ENCODE assay signal across 20 cellular contexts in the genomic region with DNA sequence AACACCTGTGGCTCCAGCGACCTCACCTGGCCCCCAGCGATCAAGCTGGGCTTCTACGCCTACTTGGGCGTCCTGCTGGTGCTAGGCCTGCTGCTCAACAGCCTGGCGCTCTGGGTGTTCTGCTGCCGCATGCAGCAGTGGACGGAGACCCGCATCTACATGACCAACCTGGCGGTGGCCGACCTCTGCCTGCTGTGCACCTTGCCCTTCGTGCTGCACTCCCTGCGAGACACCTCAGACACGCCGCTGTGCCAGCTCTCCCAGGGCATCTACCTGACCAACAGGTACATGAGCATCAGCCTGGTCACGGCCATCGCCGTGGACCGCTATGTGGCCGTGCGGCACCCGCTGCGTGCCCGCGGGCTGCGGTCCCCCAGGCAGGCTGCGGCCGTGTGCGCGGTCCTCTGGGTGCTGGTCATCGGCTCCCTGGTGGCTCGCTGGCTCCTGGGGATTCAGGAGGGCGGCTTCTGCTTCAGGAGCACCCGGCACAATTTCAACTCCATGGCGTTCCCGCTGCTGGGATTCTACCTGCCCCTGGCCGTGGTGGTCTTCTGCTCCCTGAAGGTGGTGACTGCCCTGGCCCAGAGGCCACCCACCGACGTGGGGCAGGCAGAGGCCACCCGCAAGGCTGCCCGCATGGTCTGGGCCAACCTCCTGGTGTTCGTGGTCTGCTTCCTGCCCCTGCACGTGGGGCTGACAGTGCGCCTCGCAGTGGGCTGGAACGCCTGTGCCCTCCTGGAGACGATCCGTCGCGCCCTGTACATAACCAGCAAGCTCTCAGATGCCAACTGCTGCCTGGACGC. TPM values are rescaled to one million over a fixed set of nuclear protein-coding genes. Genes with fewer than 3 reads are reported as not detected.
DNase-seq lines count a peak whose midpoint lies in the region; ATAC-seq, FAIRE-seq and TF ChIP-seq lines count a peak whose summit lies in the region.
"Had no signal": no experiment of that assay in that cellular context is flagged by ENCODE, and none has a peak within 500 bp of the region (broad histone marks: within the 10 kb centered on the region; RNA-seq: fewer than 3 reads in every experiment).

No MANE protein-coding gene starts in this region.

- FAIRE-seq in astrocyte (lab: Jason Lieb, UNC) = no peak
- FAIRE-seq: frontal cortex had no signal

- no peak overlapping the region for H2AFZ ChIP-seq in astrocyte (ENCODE audit: low read depth, low read length)

- H3K36me3 ChIP-seq in astrocyte (ENCODE audit: insufficient read depth, low read length) (no peaks in the 10 kb centered on the region), lower lobe of right lung (no peaks in the 10 kb centered on the region), transverse colon (peaks cover 0 to 12% (median 0%) of the 10 kb centered on the region in 4 donors), MG63 (no peaks in the 10 kb centered on the region)
- H3K36me3 ChIP-seq: vagina had no signal

- 94 to 98% methylated on average over 6 to 44 of the region's 50 CpGs for WGBS in transverse colon (ENCODE audit: low coverage in 1 of 2), 2 donors

- H3K4me1 ChIP-seq in astrocyte (ENCODE audit: insufficient read depth, low read length) (peaks cover 3% of the 10 kb centered on the region), lower lobe of right lung (peaks cover 10% of the 10 kb centered on the region), transverse colon (no peaks in the 10 kb centered on the region)

- peaks cover 11% of the 10 kb centered on the region for H3K9me3 Mint-ChIP-seq in activated T-cell treated with anti-CD3 and anti-CD28 coated beads, Interleukin-2, amount 50 U/mL, for 4 hours
- peaks cover 22% of the 10 kb centered on the region for H3K9me3 Mint-ChIP-seq in astrocyte (ENCODE audit: unreplicated experiment)
- H3K9me3 Mint-ChIP-seq in stimulated activated effector memory CD8-positive, alpha-beta T cell treated with anti-CD3 and anti-CD28 coated beads, Interleukin-12 subunit alpha, Interleukin-12 subunit beta, amount 100 ng/mL, for 72 hours = peaks cover 4% of the 10 kb centered on the region

- H3K4me3 ChIP-seq in astrocyte (ENCODE audit: insufficient read depth, low read depth, low read length) (no peak overlapping the region), lower lobe of right lung (no peak overlapping the region), transverse colon (no peak overlapping the region), MG63 (no peak overlapping the region)
- H3K4me3 ChIP-seq: stomach, vagina had no signal

- ATAC-seq in activated T-cell treated with anti-CD3 and anti-CD28 coated beads, Interleukin-2, amount 50 U/mL, for 4 hours = no peak
- ATAC-seq in lower lobe of right lung = no peak
- no peak for ATAC-seq in GM19397 (IDR thresholded peaks at IDR 0.05; ENCODE audit: unreplicated experiment)
- no peak for ATAC-seq in stimulated activated effector memory CD8-positive, alpha-beta T cell treated with anti-CD3 and anti-CD28 coated beads, Interleukin-12 subunit alpha, Interleukin-12 subunit beta, amount 100 ng/mL, for 72 hours
- ATAC-seq: activated T-cell treated with anti-CD3 and anti-CD28 coated beads, Interleukin-2, amount 50 U/mL, for 72 hours; T-cell had no signal

- no peaks in the 10 kb centered on the region for H3K27me3 ChIP-seq in astrocyte (ENCODE audit: insufficient read depth, low read length)
- no peaks in the 10 kb centered on the region for H3K27me3 ChIP-seq in lower lobe of right lung (ENCODE audit: low read depth)
- no peaks in the 10 kb centered on the region for H3K27me3 ChIP-seq in transverse colon
- H3K27me3 ChIP-seq in MG63 = no peaks in the 10 kb centered on the region
- H3K27me3 ChIP-seq: vagina had no signal

- H3K27me3 Mint-ChIP-seq in activated T-cell treated with anti-CD3 and anti-CD28 coated beads, Interleukin-2, amount 50 U/mL, for 4 hours (ENCODE audit: low read depth) = no peaks in the 10 kb centered on the region
- peaks cover 25% of the 10 kb centered on the region for H3K27me3 Mint-ChIP-seq in astrocyte (ENCODE audit: low read depth, unreplicated experiment)
- H3K27me3 Mint-ChIP-seq: T-cell had no signal

- H3K4me2 ChIP-seq in astrocyte (ENCODE audit: low read length) = no peak overlapping the region

- H3K27ac Mint-ChIP-seq in astrocyte (ENCODE audit: unreplicated experiment) = peak overlapping the region; percentile 26
- H3K27ac Mint-ChIP-seq in stimulated activated effector memory CD8-positive, alpha-beta T cell treated with anti-CD3 and anti-CD28 coated beads, Interleukin-12 subunit alpha, Interleukin-12 subunit beta, amount 100 ng/mL, for 72 hours = no peak overlapping the region
- H3K27ac Mint-ChIP-seq: activated T-cell treated with anti-CD3 and anti-CD28 coated beads, Interleukin-2, amount 50 U/mL, for 72 hours; T-cell had no signal

- peaks cover 19% of the 10 kb centered on the region for H3K4me1 Mint-ChIP-seq in activated T-cell treated with anti-CD3 and anti-CD28 coated beads, Interleukin-2, amount 50 U/mL, for 4 hours (ENCODE audit: low read depth)
- H3K4me1 Mint-ChIP-seq in astrocyte (ENCODE audit: low read depth, unreplicated experiment) = no peaks in the 10 kb centered on the region
- H3K4me1 Mint-ChIP-seq in stimulated activated effector memory CD8-positive, alpha-beta T cell treated with anti-CD3 and anti-CD28 coated beads, Interleukin-12 subunit alpha, Interleukin-12 subunit beta, amount 100 ng/mL, for 72 hours = peaks cover 15% of the 10 kb centered on the region

- no peak overlapping the region for H3K4me3 Mint-ChIP-seq in activated T-cell treated with anti-CD3 and anti-CD28 coated beads, Interleukin-2, amount 50 U/mL, for 4 hours
- H3K4me3 Mint-ChIP-seq in astrocyte (ENCODE audit: unreplicated experiment) = no peak overlapping the region
- H3K4me3 Mint-ChIP-seq in stimulated activated effector memory CD8-positive, alpha-beta T cell treated with anti-CD3 and anti-CD28 coated beads, Interleukin-12 subunit alpha, Interleukin-12 subunit beta, amount 100 ng/mL, for 72 hours = no peak overlapping the region
- H3K4me3 Mint-ChIP-seq: activated T-cell treated with anti-CD3 and anti-CD28 coated beads, Interleukin-2, amount 50 U/mL, for 72 hours; T-cell had no signal

- H3K79me2 ChIP-seq in astrocyte (ENCODE audit: insufficient read depth, low read length) = no peaks in the 10 kb centered on the region

- peak; percentile 13 for DNase-seq in activated T-cell treated with anti-CD3 and anti-CD28 coated beads, Interleukin-2, amount 50 U/mL, for 1 hour
- DNase-seq in activated T-cell treated with anti-CD3 and anti-CD28 coated beads, Interleukin-2, amount 50 U/mL, for 4 hours = no peak
- DNase-seq in astrocyte (ENCODE audit: low read depth) (no peak), lower lobe of right lung (peak; percentile 43), transverse colon (peak; percentile 6), MG63 (no peak)
- DNase-seq in stimulated activated effector memory CD8-positive, alpha-beta T cell treated with anti-CD3 and anti-CD28 coated beads, Interleukin-12 subunit alpha, Interleukin-12 subunit beta, amount 100 ng/mL, for 72 hours (ENCODE audit: low spot score in 2 of 2) = no peak
- DNase-seq: activated CD4-positive, alpha-beta T cell treated with anti-CD3 and anti-CD28 coated beads, Interleukin-2, amount 50 U/mL, for 4 hours; activated T-cell treated with anti-CD3 and anti-CD28 coated beads, Interleukin-2, amount 50 U/mL, for 72 hours; dermis blood vessel endothelial cell; NCI-H1417 treated with DMSO at 0.1 percent for 48 hours; stomach; T-cell had no signal

- H3K27ac ChIP-seq in astrocyte (ENCODE audit: low read depth, low read length) (no peak overlapping the region), lower lobe of right lung (no peak overlapping the region), transverse colon (no peak overlapping the region)
- H3K27ac ChIP-seq: stomach, vagina had no signal

- H3K9me3 ChIP-seq in astrocyte (ENCODE audit: insufficient read depth, low read depth, low read length) = peaks cover 13% of the 10 kb centered on the region
- H3K9me3 ChIP-seq in lower lobe of right lung = peaks cover 4% of the 10 kb centered on the region
- no peaks in the 10 kb centered on the region for H3K9me3 ChIP-seq in transverse colon
- no peaks in the 10 kb centered on the region for H3K9me3 ChIP-seq in MG63
- H3K9me3 ChIP-seq: vagina had no signal

- intact Hi-C loops in lower lobe of right lung (cut with DNase I) = no loop called here
- intact Hi-C loops in transverse colon (cut with DNase I; ENCODE audit: low total_unique reads) = no loop called here

- TF ChIP-seq EP300 in transverse colon (IDR thresholded peaks at IDR 0.05; ENCODE audit: low read depth) = no peak

- H4K20me1 ChIP-seq in astrocyte (ENCODE audit: insufficient read depth, low read length) = no peaks in the 10 kb centered on the region

- in situ Hi-C loops in transverse colon (cut with MboI; ENCODE audit: low pct_ligation_motif_present in 1 of 4, low pct_unique_long_range_greater_than_20kb in 1 of 4, low sequenced_read_pairs in 3 of 4) = no loop called here

- TF ChIP-seq CTCF in astrocyte (IDR thresholded peaks at IDR 0.05; ENCODE audit: insufficient read depth, low read depth, low read length) (no peak), lower lobe of right lung (IDR thresholded peaks at IDR 0.05) (no peak), transverse colon (IDR thresholded peaks at IDR 0.05) (no peak)

- peaks cover 2% of the 10 kb centered on the region for H3K36me3 Mint-ChIP-seq in activated T-cell treated with anti-CD3 and anti-CD28 coated beads, Interleukin-2, amount 50 U/mL, for 4 hours (ENCODE audit: insufficient read depth)
- no peaks in the 10 kb centered on the region for H3K36me3 Mint-ChIP-seq in astrocyte (ENCODE audit: low read depth, unreplicated experiment)
- H3K36me3 Mint-ChIP-seq in stimulated activated effector memory CD8-positive, alpha-beta T cell treated with anti-CD3 and anti-CD28 coated beads, Interleukin-12 subunit alpha, Interleukin-12 subunit beta, amount 100 ng/mL, for 72 hours = peaks cover 10% of the 10 kb centered on the region

- TF ChIP-seq POLR2A in transverse colon (IDR thresholded peaks at IDR 0.05) = no peak

- no peak overlapping the region for H3K9ac ChIP-seq in astrocyte (ENCODE audit: low read length)

RNA-seq across cellular contexts. Expression of gene GPR35, which starts 4.9 kb away (rescaled TPM):
- 1 to 10 TPM; 3.0 to 3.5 (median 3.3) TPM for total RNA-seq in activated T-cell treated with anti-CD3 and anti-CD28 coated beads, Interleukin-2, amount 50 U/mL, for 4 hours
- 0.72 and 0.82 TPM in 2 replicates for total RNA-seq in astrocyte
- 4.7 TPM for total RNA-seq in lower lobe of right lung
- total RNA-seq in transverse colon = 100 to 1,000 TPM in 3 of 4 donors, 10 to 100 TPM in 1; 91.1 to 244 (median 136) TPM
- total RNA-seq in MG63 (2014; rRNA removed; shearing (Covaris generic); ENCODE audit: low replicate concordance) = 0.35 and 2.2 TPM in 2 replicates
- total RNA-seq: epithelial cell of proximal tubule had no signal

RNA-seq across cellular contexts. Expression of gene CAPN10, which starts 43.6 kb away (rescaled TPM):
- 10 to 100 TPM; 38.2 to 43.4 (median 41.1) TPM for total RNA-seq in activated T-cell treated with anti-CD3 and anti-CD28 coated beads, Interleukin-2, amount 50 U/mL, for 4 hours
- 22.7 and 24.9 TPM in 2 replicates for total RNA-seq in astrocyte
- total RNA-seq in lower lobe of right lung = 37.2 TPM
- total RNA-seq in transverse colon = 100 to 1,000 TPM in 1 of 4 donors, 10 to 100 TPM in 3; 41.9 to 118 (median 48.7) TPM
- total RNA-seq in MG63 (2014; rRNA removed; shearing (Covaris generic); ENCODE audit: low replicate concordance) = 12.5 and 18.4 TPM in 2 replicates

RNA-seq across cellular contexts. Expression of gene AQP12B, which starts 52.5 kb away (rescaled TPM):
- total RNA-seq in activated T-cell treated with anti-CD3 and anti-CD28 coated beads, Interleukin-2, amount 50 U/mL, for 4 hours = not detected
- total RNA-seq in astrocyte (not detected in 2 replicates), lower lobe of right lung (not detected), transverse colon (1 to 10 TPM in 1 of 4 donors, under 1 TPM in 1, not detected in 2; 0.55 to 1.5 TPM)
- not detected in 2 replicates for total RNA-seq in MG63 (2014; rRNA removed; shearing (Covaris generic); ENCODE audit: low replicate concordance)
- total RNA-seq: activated T-cell treated with anti-CD3 and anti-CD28 coated beads, Interleukin-2, amount 50 U/mL, for 72 hours; dermis blood vessel endothelial cell; epithelial cell of proximal tubule; frontal cortex; liver; osteocyte; skeletal muscle tissue; T-cell; vagina had no signal

Comparison
In these comparisons a context has a peak if more than half of its experiments do, and no peak if none do; other contexts are left out.
1. DNase-seq: peak in activated T-cell treated with anti-CD3 and anti-CD28 coated beads, Interleukin-2, amount 50 U/mL, for 1 hour (single experiment), lower lobe of right lung (single experiment) and transverse colon (single experiment); none in activated T-cell treated with anti-CD3 and anti-CD28 coated beads, Interleukin-2, amount 50 U/mL, for 4 hours (single experiment), astrocyte (single experiment), MG63 (single experiment) and stimulated activated effector memory CD8-positive, alpha-beta T cell treated with anti-CD3 and anti-CD28 coated beads, Interleukin-12 subunit alpha, Interleukin-12 subunit beta, amount 100 ng/mL, for 72 hours (0 of 2).
2. RNA of gene GPR35, which starts 4.9 kb away (total RNA-seq): 91.1 to 244 TPM in transverse colon; 4.7 TPM in lower lobe of right lung (single experiment), 3.0 to 3.5 TPM in activated T-cell treated with anti-CD3 and anti-CD28 coated beads, Interleukin-2, amount 50 U/mL, for 4 hours, 0.35 to 2.2 TPM in MG63 and 0.72 to 0.82 TPM in astrocyte; every median in the first group is over 10 times any median in the second.